In the genomic region with DNA sequence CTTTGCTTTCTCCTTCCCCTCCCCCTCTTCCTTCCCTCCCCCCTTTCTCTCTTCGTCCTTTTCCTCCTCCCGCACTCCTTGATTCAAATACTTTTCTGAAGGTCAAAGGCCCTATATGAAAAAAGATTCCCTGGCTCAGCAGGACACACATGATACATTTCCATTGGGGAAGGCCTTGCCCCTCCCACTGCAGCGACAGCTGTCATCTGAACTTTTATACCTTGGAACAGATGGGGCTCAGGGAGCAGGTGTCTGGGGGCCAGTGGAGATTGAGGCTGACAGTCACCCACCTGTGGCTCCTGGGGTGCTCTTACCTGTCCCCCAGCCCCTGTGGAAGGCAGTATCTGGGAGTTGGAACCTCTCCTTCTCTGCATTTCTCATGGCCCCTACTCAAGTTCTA, we compare ENCODE assay signal across 17 cellular contexts.
DNase-seq lines count a peak whose midpoint lies in the region; ATAC-seq lines count a peak whose summit lies in the region.
"Had no signal": no experiment of that assay in that cellular context is flagged by ENCODE, and none has a peak within 500 bp of the region (broad histone marks: within the 10 kb centered on the region; RNA-seq: fewer than 3 reads in every experiment).

No MANE protein-coding gene starts in this region.

- H3K27ac Mint-ChIP-seq in activated CD4-positive, alpha-beta T cell treated with anti-CD3 and anti-CD28 coated beads, Interleukin-2, amount 10 ng/mL, durations not matched to agents 24 days and 14 days: no peak overlapping the region

- H3K27me3 ChIP-seq in BLaER1 treated with 17β-estradiol and CSF1 and Interleukin-3, amounts not matched to agents 10 nM and 100 nM: no peaks in the 10 kb centered on the region

- intact Hi-C loops in left colon (cut with DNase I, micrococcal nuclease): no loop called here
- intact Hi-C loops in activated CD4-positive, alpha-beta T cell treated with anti-CD3 and anti-CD28 coated beads, Interleukin-2, amount 10 ng/mL, durations not matched to agents 24 days and 14 days (cut with micrococcal nuclease): no loop called here

- no peaks in the 10 kb centered on the region for H3K9me3 Mint-ChIP-seq in activated CD4-positive, alpha-beta T cell treated with anti-CD3 and anti-CD28 coated beads, Interleukin-2, amount 10 ng/mL, durations not matched to agents 24 days and 14 days

- peak overlapping the region; percentile 71 to 91 (median 81) for H3K4me2 ChIP-seq in BLaER1 treated with 17β-estradiol and CSF1 and Interleukin-3, amounts not matched to agents 10 nM and 100 nM
- H3K4me2 ChIP-seq: PC-9 had no signal

- H3K27me3 Mint-ChIP-seq in activated CD4-positive, alpha-beta T cell treated with anti-CD3 and anti-CD28 coated beads, Interleukin-2, amount 10 ng/mL, durations not matched to agents 24 days and 14 days: no peaks in the 10 kb centered on the region

- H3K27ac ChIP-seq in BLaER1 treated with 17β-estradiol and CSF1 and Interleukin-3, amounts not matched to agents 10 nM and 100 nM: peak overlapping the region in 7 of 11 experiments; percentile 6 to 51 (median 26); a peak in 10 of 22 replicates
- H3K27ac ChIP-seq: C4-2B, PC-9 had no signal

- ATAC-seq in left colon (peak; percentile 65), HG02571 (IDR thresholded peaks at IDR 0.05; ENCODE audit: unreplicated experiment) (no peak), HG02610 (IDR thresholded peaks at IDR 0.05; ENCODE audit: unreplicated experiment) (no peak)
- ATAC-seq: HepG2 had no signal

- no peaks in the 10 kb centered on the region for H3K36me3 ChIP-seq in BLaER1 treated with 17β-estradiol and CSF1 and Interleukin-3, amounts not matched to agents 10 nM and 100 nM

- no peak overlapping the region for H3K4me3 ChIP-seq in BLaER1 treated with 17β-estradiol and CSF1 and Interleukin-3, amounts not matched to agents 10 nM and 100 nM
- H3K4me3 ChIP-seq: PC-9 had no signal

- no peaks in the 10 kb centered on the region for H4K20me1 ChIP-seq in BLaER1 treated with 17β-estradiol and CSF1 and Interleukin-3, amounts not matched to agents 10 nM and 100 nM

- no peak overlapping the region for H3K4me3 Mint-ChIP-seq in activated CD4-positive, alpha-beta T cell treated with anti-CD3 and anti-CD28 coated beads, Interleukin-2, amount 10 ng/mL, durations not matched to agents 24 days and 14 days

- no peak overlapping the region for H3K9ac ChIP-seq in BLaER1 treated with 17β-estradiol and CSF1 and Interleukin-3, amounts not matched to agents 10 nM and 100 nM

- DNase-seq in DMS53 treated with DMSO at 0.1 percent for 48 hours (lab: John Stamatoyannopoulos, UW; ENCODE audit: unreplicated experiment) (peak; percentile 10), NCI-H82 (lab: John Stamatoyannopoulos, UW) (peak; percentile 93), left colon (peak in 1 of 2 donors; percentile 54)
- no peak for DNase-seq in activated CD4-positive, alpha-beta T cell treated with anti-CD3 and anti-CD28 coated beads, Interleukin-2, amount 10 ng/mL, durations not matched to agents 24 days and 14 days
- DNase-seq: Caco-2, KBM-7, NCI-H1105 treated with DMSO at 0.1 percent for 48 hours, NCI-H1694, NCI-H2081 treated with DMSO at 0.1 percent for 48 hours, NCI-H446, PC-9, T-helper 1 cell had no signal

- peaks cover 54 to 79% (median 68%) of the 10 kb centered on the region in 10 experiments for H3K4me1 ChIP-seq in BLaER1 treated with 17β-estradiol and CSF1 and Interleukin-3, amounts not matched to agents 10 nM and 100 nM

- H3K36me3 Mint-ChIP-seq in activated CD4-positive, alpha-beta T cell treated with anti-CD3 and anti-CD28 coated beads, Interleukin-2, amount 10 ng/mL, durations not matched to agents 24 days and 14 days (ENCODE audit: low read depth): no peaks in the 10 kb centered on the region

- peaks cover 0 to 5% (median 0%) of the 10 kb centered on the region in 11 experiments; a peak in 1 of 22 replicates for H3K9me3 ChIP-seq in BLaER1 treated with 17β-estradiol and CSF1 and Interleukin-3, amounts not matched to agents 10 nM and 100 nM (replicated peaks in 1 of 11)
- H3K9me3 ChIP-seq: Caco-2 had no signal

- no peaks in the 10 kb centered on the region for H3K4me1 Mint-ChIP-seq in activated CD4-positive, alpha-beta T cell treated with anti-CD3 and anti-CD28 coated beads, Interleukin-2, amount 10 ng/mL, durations not matched to agents 24 days and 14 days
